Comparison of ENCODE assay signal across 8 cellular contexts in the genomic region with DNA sequence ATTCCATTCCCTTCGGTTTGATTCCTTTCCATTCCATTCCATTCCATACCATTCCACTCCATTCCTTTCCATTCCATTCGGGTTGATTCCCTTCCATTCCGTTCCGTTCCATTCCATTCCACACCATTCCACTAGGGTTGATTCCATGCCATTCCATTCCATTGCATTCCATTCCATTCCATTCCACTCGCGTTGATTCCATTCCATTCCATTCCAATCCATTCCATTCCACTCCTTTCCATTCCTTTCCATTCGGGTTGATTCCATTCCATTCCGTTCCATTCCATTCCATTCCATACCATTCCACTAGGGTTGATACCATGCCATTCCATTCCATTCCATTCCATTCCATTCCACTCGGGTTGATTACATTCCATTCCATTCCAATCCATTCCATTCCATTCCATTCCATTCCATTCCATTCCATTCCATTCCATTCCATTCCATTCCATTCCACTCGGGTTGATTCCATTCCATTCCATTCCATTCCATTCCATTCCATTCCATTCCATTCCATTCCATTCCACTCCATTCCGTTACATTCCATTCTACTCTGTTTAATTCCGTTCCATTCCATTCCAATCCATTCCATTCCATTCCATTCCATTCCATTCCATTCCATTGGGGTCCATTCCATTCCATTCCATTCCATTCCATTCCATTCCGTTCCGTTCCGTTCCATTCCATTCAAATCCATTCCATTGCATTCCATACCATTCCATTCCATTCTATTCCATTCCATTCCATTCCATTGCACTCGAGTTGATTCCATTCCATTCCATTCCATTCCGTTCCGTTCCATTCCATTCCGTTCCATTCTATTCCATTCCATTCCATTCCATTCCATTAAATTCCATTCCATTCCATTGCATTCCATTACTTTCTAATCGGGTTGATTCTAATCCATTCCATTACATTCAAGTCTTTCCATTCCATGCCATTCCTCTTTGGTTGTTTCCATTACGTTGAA.
A peak's percentile ranks its signal among the peaks of the same experiment; 100 is the strongest.
DNase-seq lines count a peak whose midpoint lies in the region; ATAC-seq and TF ChIP-seq lines count a peak whose summit lies in the region.
"Not testable (repeated sequence)": the region's sequence is repeated elsewhere in the genome, so short reads cannot be mapped to it uniquely, and the experiment has no call there.

No MANE protein-coding gene starts in this region.

- H3K9me3 ChIP-seq in BLaER1 (peaks cover 98% of the 10 kb centered on the region), iPS DF 6.9 (ENCODE audit: control insufficient read depth, insufficient read depth, low read length) (peaks cover 19% of the 10 kb centered on the region), psoas muscle (peaks cover 20% of the 10 kb centered on the region)

- not testable (repeated sequence) for TF ChIP-seq CTCF in psoas muscle (IDR thresholded peaks at IDR 0.05)

- not testable (repeated sequence) for H3K27ac Mint-ChIP-seq in T-cell

- H3K4me3 ChIP-seq in BLaER1, result peak overlapping the region; percentile 4; the same call in 1 of the 2 replicates
- H3K4me3 ChIP-seq in iPS DF 6.9 (ENCODE audit: low read length); psoas muscle: not testable (repeated sequence)

- H3K4me1 ChIP-seq in BLaER1; iPS DF 6.9 (ENCODE audit: control insufficient read depth, insufficient read depth, low read length); psoas muscle: not testable (repeated sequence)

- peaks cover 41 to 66% (median 56%) of the 10 kb centered on the region in 3 donors for H3K9me3 Mint-ChIP-seq in T-cell

- H3K4me3 Mint-ChIP-seq in T-cell, result not testable (repeated sequence)

- POLR2A ChIA-PET in T-cell (lab: Charles Lee), result not testable (repeated sequence)

- H3K27me3 ChIP-seq in BLaER1; iPS DF 6.9 (ENCODE audit: control insufficient read depth, insufficient read depth, low read length); psoas muscle (ENCODE audit: insufficient read depth in 3 of 3, low read length in 2 of 3): not testable (repeated sequence)

- H3K9ac ChIP-seq in BLaER1, result not testable (repeated sequence)

- not testable (repeated sequence) for H4K20me1 ChIP-seq in BLaER1

- H3K4me2 ChIP-seq in BLaER1, result not testable (repeated sequence)

- 100% methylated on average over 17 of the region's 21 CpGs for whole genome bisulfite sequencing in iPS DF 6.9 (ENCODE audit: insufficient coverage, insufficient read length)
- 62 to 69% (median 66%) methylated on average over 21 of the region's 21 CpGs for WGBS in psoas muscle, 3 donors

- H3K36me3 Mint-ChIP-seq in T-cell, result peaks cover 27% of the 10 kb centered on the region

- not testable (repeated sequence) for H3K27ac ChIP-seq in BLaER1; iPS DF 6.9 (ENCODE audit: low read length); psoas muscle

- not testable (repeated sequence) for H3K36me3 ChIP-seq in BLaER1; iPS DF 6.9 (ENCODE audit: control insufficient read depth, insufficient read depth, low read length); psoas muscle (ENCODE audit: insufficient read depth in 1 of 2, low read depth in 1 of 2)

- DNase-seq in T-cell (peak in 1 of 34 experiments; percentile 11), dermis microvascular lymphatic vessel endothelial cell (ENCODE audit: low read depth in 2 of 2) (peak; percentile 88 to 92), iPS DF 6.9 (ENCODE audit: low read depth, low spot score) (peak; percentile 91)
- DNase-seq in psoas muscle, result not testable (repeated sequence)

- intact Hi-C loops in psoas muscle (cut with DNase I), result not testable (repeated sequence)

- not testable (repeated sequence) for H3K27me3 Mint-ChIP-seq in T-cell

- CTCF ChIA-PET in T-cell (lab: Charles Lee), result not testable (repeated sequence)

- peak; percentile 63 for ATAC-seq in GM19351 (IDR thresholded peaks at IDR 0.05; ENCODE audit: unreplicated experiment)
- ATAC-seq in HG02759 (IDR thresholded peaks at IDR 0.05; ENCODE audit: unreplicated experiment), result peak; percentile 76
- ATAC-seq in HG03565 (IDR thresholded peaks at IDR 0.05; ENCODE audit: unreplicated experiment), result peak; percentile 61
- peak; percentile 69 to 76 (median 72) for ATAC-seq in T-cell (replicated peaks in 1 of 4)
- ATAC-seq in psoas muscle, result peak; percentile 89 to 93 (median 91)

- H3K4me1 Mint-ChIP-seq in T-cell, result not testable (repeated sequence)
